In genomic region chr16:82226327-82226726, GRCh38 we compare ENCODE assay signal across 9 cellular contexts.
"Had no signal": no experiment of that assay in that cellular context is flagged by ENCODE, and none has a peak within 500 bp of the region (broad histone marks: within the 10 kb centered on the region; RNA-seq: fewer than 3 reads in every experiment).

No MANE protein-coding gene starts in this region.

- H3K27ac Mint-ChIP-seq: GM23338, H9 had no signal

- FAIRE-seq: H1, H54, HepG2 had no signal

- H3K36me3 Mint-ChIP-seq: IgD-negative memory B cell had no signal

- H3K27ac ChIP-seq: HL-60 had no signal

- ATAC-seq: GM23338, HepG2 had no signal

- H3K4me3 Mint-ChIP-seq: GM23338, H9, IgD-negative memory B cell had no signal

- H3K9me3 Mint-ChIP-seq: GM23338, H9 had no signal

- H3K4me1 Mint-ChIP-seq: GM23338, IgD-negative memory B cell had no signal

- H3K4me3 ChIP-seq: GM23338 had no signal

- DNase-seq: H9, HCEC 1CT, KBM-7 had no signal
